ENCODE assay signal across 8 cellular contexts in the genomic region with DNA sequence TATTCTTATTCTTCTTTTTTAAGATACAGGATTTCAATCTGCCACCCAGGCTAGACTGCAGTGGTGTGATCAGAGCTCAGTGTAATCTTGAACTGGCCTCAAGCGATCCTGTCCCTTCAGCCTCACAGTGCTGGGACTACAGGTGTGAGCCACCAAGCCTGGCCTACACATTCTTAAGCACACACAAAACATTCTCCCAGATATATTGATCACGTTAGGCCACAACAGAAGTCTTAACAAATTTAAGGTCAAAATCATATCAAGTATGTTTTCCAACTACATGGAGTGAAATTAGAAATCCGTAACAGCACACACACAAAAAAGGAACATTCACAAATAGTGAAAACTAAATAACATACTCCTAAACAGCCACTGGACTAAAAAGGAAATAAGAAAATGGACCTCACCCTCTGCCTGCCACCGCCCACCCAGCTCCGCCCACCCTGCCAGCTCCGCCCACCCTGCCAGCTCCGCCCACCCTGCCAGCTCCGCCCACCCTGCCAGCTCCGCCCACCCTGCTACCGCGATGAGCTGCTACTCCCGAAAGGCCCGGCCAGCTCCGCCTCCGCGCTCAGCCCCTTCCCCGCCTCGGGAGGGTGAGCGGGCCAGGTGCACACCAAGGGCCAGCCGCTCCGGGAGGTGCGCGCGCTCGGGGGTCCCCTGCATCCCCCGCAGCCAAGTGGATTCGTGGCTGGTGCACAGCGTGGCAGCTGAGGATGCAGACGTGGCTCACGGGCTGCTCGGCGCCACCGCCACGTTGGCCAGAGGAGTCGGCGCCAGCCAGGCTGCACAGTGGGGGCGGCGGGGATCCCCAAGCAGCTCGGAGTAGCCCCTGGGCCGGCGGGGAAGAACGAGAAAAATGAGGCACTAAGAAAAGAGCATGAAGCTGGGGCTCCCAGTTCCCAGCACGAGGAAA. TPM values are rescaled to one million over a fixed set of nuclear protein-coding genes. Genes with fewer than 3 reads are reported as not detected.
DNase-seq lines count a peak whose midpoint lies in the region; ATAC-seq and TF ChIP-seq lines count a peak whose summit lies in the region.

No MANE protein-coding gene starts in this region.

- H3K4me1 ChIP-seq in CD4-positive, alpha-beta memory T cell (ENCODE audit: insufficient read depth, low read length): peaks cover 8% of the 10 kb centered on the region
- no peaks in the 10 kb centered on the region for H3K4me1 ChIP-seq in uterus

- no peak for TF ChIP-seq CTCF in HL-60 (IDR thresholded peaks at IDR 0.05; ENCODE audit: insufficient read depth, low read length)
- TF ChIP-seq CTCF in uterus (IDR thresholded peaks at IDR 0.05): no peak

- peak; percentile 77 to 82 (median 79) for DNase-seq in CD4-positive, alpha-beta memory T cell
- DNase-seq in HL-60 (ENCODE audit: low read depth in 1 of 2, low spot score in 1 of 2) (peak; percentile 57 to 79), T-cell (peak; percentile 56 to 86 (median 72)), amniotic stem cell (lab: John Stamatoyannopoulos, UW) (peak; percentile 9), left ventricle myocardium superior (peak; percentile 87), putamen (ENCODE audit: low spot score) (peak; percentile 23), uterus (peak; percentile 70 to 77)

- no peaks in the 10 kb centered on the region for H3K27me3 Mint-ChIP-seq in CD4-positive, alpha-beta memory T cell
- H3K27me3 Mint-ChIP-seq in T-cell: no peaks in the 10 kb centered on the region

- H3K36me3 ChIP-seq in CD4-positive, alpha-beta memory T cell (ENCODE audit: insufficient read depth, low read length): no peaks in the 10 kb centered on the region
- H3K36me3 ChIP-seq in uterus: no peaks in the 10 kb centered on the region

- intact Hi-C loops in CD4-positive, alpha-beta memory T cell (cut with micrococcal nuclease): loop anchor here (1.0 kb wide), 3 partner anchors 42 to 100 kb away; partner anchors contain the start of genes C16orf87, GPT2, ORC6 and VPS35
- intact Hi-C loops in left ventricle myocardium superior (cut with micrococcal nuclease): no loop called here
- intact Hi-C loops in uterus (cut with DNase I; ENCODE audit: low total_unique reads): no loop called here

- H3K9me3 ChIP-seq in CD4-positive, alpha-beta memory T cell (ENCODE audit: control insufficient read depth in 1 of 2, low read length in 2 of 2): no peaks in the 10 kb centered on the region
- peaks cover 0 to 6% of the 10 kb centered on the region in 2 donors for H3K9me3 ChIP-seq in uterus

- H3K4me3 Mint-ChIP-seq in CD4-positive, alpha-beta memory T cell: peak overlapping the region; percentile 79 to 90 (median 85)
- peak overlapping the region; percentile 78 to 81 (median 80) for H3K4me3 Mint-ChIP-seq in T-cell

- H3K4me1 Mint-ChIP-seq in CD4-positive, alpha-beta memory T cell: peaks cover 15 to 20% (median 17%) of the 10 kb centered on the region in 4 donors
- peaks cover 6 to 26% (median 16%) of the 10 kb centered on the region in 3 donors for H3K4me1 Mint-ChIP-seq in T-cell

- peak overlapping the region; percentile 15 for H3K27ac ChIP-seq in CD4-positive, alpha-beta memory T cell (ENCODE audit: low read depth, low read length)
- peak overlapping the region; percentile 65 for H3K27ac ChIP-seq in HL-60 (replicated peaks)
- H3K27ac ChIP-seq in uterus: peak overlapping the region; percentile 9 to 40

- no peaks in the 10 kb centered on the region for H3K27me3 ChIP-seq in CD4-positive, alpha-beta memory T cell (ENCODE audit: insufficient read depth, low read length)
- H3K27me3 ChIP-seq in HL-60 (ENCODE audit: insufficient read depth, poor library complexity, severe bottlenecking) (no peaks in the 10 kb centered on the region), uterus (no peaks in the 10 kb centered on the region)

- peaks cover 9 to 14% of the 10 kb centered on the region in 2 donors for H3K36me3 Mint-ChIP-seq in CD4-positive, alpha-beta memory T cell
- peaks cover 9% of the 10 kb centered on the region for H3K36me3 Mint-ChIP-seq in T-cell

- H3K27ac Mint-ChIP-seq in CD4-positive, alpha-beta memory T cell: peak overlapping the region; percentile 28 to 89 (median 87)
- peak overlapping the region; percentile 80 to 88 for H3K27ac Mint-ChIP-seq in T-cell

- POLR2A ChIA-PET in CD4-positive, alpha-beta memory T cell (lab: Charles Lee; ENCODE audit: partially characterized antibody): interaction anchor here (0.8 to 3.4 kb wide), 4 partner anchors 16 to 183 kb away, joined by 3 to 31 read pairs (median 5); partner anchors contain the start of gene C16orf87
- POLR2A ChIA-PET in T-cell (lab: Charles Lee): interaction anchor here (0.6 to 1.0 kb wide), 6 partner anchors 10 to 1595 kb away, joined by 3 to 9 read pairs (median 6); partner anchors contain the start of gene SIAH1 (in 1 of the 2)

- H3K4me3 ChIP-seq in CD4-positive, alpha-beta memory T cell (ENCODE audit: low read length in 2 of 2): peak overlapping the region in 1 of 2 donors; percentile 76
- H3K4me3 ChIP-seq in HL-60 (replicated peaks; ENCODE audit: insufficient read depth, low read length) (peak overlapping the region; percentile 79), uterus (peak overlapping the region; percentile 40 to 49)

- ATAC-seq in GM19463 (IDR thresholded peaks at IDR 0.05; ENCODE audit: unreplicated experiment) (peak; percentile 85), T-cell (replicated peaks in 1 of 4) (peak; percentile 98 to 99 (median 98)), left ventricle myocardium superior (peak; percentile 98)

- CTCF ChIA-PET in CD4-positive, alpha-beta memory T cell (lab: Charles Lee; ENCODE audit: partially characterized antibody): interaction anchor here (0.8 to 3.6 kb wide), 3 partner anchors 11 to 40 kb away, joined by 3 to 18 read pairs (median 4); no protein-coding TSS in a partner anchor
- CTCF ChIA-PET in T-cell (lab: Charles Lee): interaction anchor here (0.5 to 1.3 kb wide), 9 partner anchors 8 to 185 kb away, joined by 3 to 8 read pairs (median 4); no protein-coding TSS in a partner anchor

- peak in 1 of 2 donors; percentile 41 for TF ChIP-seq POLR2A in uterus (IDR thresholded peaks at IDR 0.05)

- peaks cover 0 to 20% (median 19%) of the 10 kb centered on the region in 8 donors for H3K9me3 Mint-ChIP-seq in CD4-positive, alpha-beta memory T cell
- peaks cover 14 to 19% (median 14%) of the 10 kb centered on the region in 3 donors for H3K9me3 Mint-ChIP-seq in T-cell

RNA-seq across cellular contexts. Expression of gene C16orf87, which starts 41.2 kb away (rescaled TPM):
- 1 to 10 TPM; 5.8 to 6.2 TPM for total RNA-seq in CD4-positive, alpha-beta memory T cell
- polyA plus RNA-seq in CD4-positive, alpha-beta memory T cell: 10 to 100 TPM in 1 of 2 donors, 1 to 10 TPM in 1; 7.3 to 15.5 TPM
- total RNA-seq in T-cell (10 to 100 TPM in 2 of 5 donors, 1 to 10 TPM in 3; 5.2 to 15.6 (median 7.2) TPM), left ventricle myocardium superior (15.2 TPM), uterus (10 to 100 TPM in 1 of 4 donors, 1 to 10 TPM in 2, under 1 TPM in 1; under 0.01 to 20.1 (median 5.5) TPM)

RNA-seq across cellular contexts. Expression of gene MYLK3, which starts 41.6 kb away (rescaled TPM):
- under 1 TPM in 1 of 2 experiments, not detected in 1; 0.32 TPM for total RNA-seq in CD4-positive, alpha-beta memory T cell
- not detected for polyA plus RNA-seq in CD4-positive, alpha-beta memory T cell
- total RNA-seq in T-cell (under 1 TPM in 3 of 5 donors, not detected in 2; 0.03 to 0.50 (median 0.03) TPM), left ventricle myocardium superior (274 TPM), uterus (1 to 10 TPM in 1 of 4 donors, under 1 TPM in 2, not detected in 1; 0.51 to 4.8 (median 0.61) TPM)

Comparison
In these comparisons a context has a peak if more than half of its experiments do, and no peak if none do; other contexts are left out.
1. DNase-seq: peak in every context shown above with its lines; median percentile 87 in left ventricle myocardium superior; 79 in CD4-positive, alpha-beta memory T cell; 74 in uterus; 72 in T-cell; 68 in HL-60; 23 in putamen; 9 in amniotic stem cell.
2. H3K27ac ChIP-seq: peak in every context shown above with its lines; median percentile 65 in HL-60; 24 in uterus; 15 in CD4-positive, alpha-beta memory T cell.
3. RNA of gene MYLK3, which starts 41.6 kb away (total RNA-seq): 274 TPM in left ventricle myocardium superior (single experiment); 0.51 to 4.8 TPM in uterus, 0.32 TPM in CD4-positive, alpha-beta memory T cell and 0.03 to 0.50 TPM in T-cell; every median in the first group is over 10 times any median in the second.
4. Peak in every context shown above with its lines, with median percentiles within 50 percentile points of each other: ATAC-seq.